ENCODE assay signal across 5 cellular contexts in the genomic region with DNA sequence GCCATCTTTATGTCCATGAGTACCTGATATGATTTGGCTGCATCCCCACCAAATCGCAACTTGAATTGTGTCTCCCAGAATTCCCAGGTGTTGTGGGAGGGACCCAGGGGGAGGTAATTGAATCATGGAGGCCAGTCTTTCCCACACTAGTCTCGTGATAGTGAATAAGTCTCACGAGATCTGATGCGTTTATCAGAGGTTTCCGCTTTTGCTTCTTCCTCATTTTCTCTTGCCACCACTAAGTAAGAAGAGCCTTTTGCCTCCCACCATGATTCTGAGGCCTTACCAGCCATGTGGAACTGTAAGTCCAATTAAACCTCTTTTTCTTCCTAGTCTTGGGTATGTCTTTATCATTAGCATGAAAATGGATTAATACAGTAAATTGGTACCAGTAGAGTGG. TPM values are rescaled to one million over a fixed set of nuclear protein-coding genes. Genes with fewer than 3 reads are reported as not detected.
"Had no signal": no experiment of that assay in that cellular context is flagged by ENCODE, and none has a peak within 500 bp of the region (broad histone marks: within the 10 kb centered on the region; RNA-seq: fewer than 3 reads in every experiment).

No MANE protein-coding gene starts in this region.

RNA-seq across cellular contexts. Expression of a gene that starts 41.1 kb away (rescaled TPM):
- total RNA-seq: GM23248, H4, H7, HepG2, HFFc6 had no signal
